8 cellular contexts compared by ENCODE assay signal in the genomic region with DNA sequence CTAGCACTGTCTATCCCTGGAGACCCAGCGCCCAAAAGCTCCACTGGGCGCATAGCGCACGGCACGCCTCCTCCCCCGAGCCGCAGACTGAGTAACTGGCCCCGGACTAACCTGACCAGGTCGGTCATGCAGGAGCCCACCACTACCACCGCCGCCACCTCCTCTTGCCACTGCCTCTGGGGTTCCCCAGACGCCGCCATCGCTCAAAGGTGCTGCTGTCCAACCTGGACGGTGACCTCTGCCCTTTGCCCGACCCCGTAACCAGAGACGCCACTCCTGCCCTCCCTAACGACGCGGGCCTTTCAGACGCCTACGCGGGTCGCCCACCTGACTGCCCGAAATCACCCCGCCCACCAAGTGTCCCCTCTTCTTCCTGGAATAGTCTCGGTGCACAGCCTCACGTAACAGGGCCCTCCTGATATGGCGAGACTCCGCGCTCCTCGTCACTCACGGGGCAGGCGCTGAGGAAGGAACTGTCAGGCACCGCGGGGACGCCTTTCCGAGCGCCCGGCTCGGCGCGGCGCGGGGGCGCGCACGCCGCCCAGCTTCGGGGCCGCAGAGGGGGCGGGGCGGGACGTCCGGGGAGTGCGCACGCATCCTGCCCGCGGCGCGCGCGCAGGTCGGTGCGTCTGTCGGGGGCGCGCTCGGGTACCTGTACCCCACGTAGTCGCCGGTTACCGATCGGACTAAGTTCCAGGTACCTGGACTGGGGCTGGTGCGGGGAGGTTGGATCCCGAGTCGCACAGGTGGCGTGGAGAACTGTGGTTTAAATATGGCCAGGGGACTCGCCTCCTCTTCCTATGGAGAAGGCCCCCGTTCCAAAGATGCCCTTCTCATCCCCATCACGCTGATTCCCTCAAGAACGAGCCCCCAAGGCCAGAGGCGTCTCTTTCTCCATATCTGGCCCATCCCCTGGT. TPM values are rescaled to one million over a fixed set of nuclear protein-coding genes. Genes with fewer than 3 reads are reported as not detected.
DNase-seq lines count a peak whose midpoint lies in the region; ATAC-seq and TF ChIP-seq lines count a peak whose summit lies in the region.

Gene BABAM2, plus strand, starts transcription at position 584 of the 917 bp plus-strand sequence. CDS start 3,828 bp downstream, outside the sequence.
Gene RBKS, minus strand, starts transcription at position 242 of the 917 bp plus-strand sequence. Its CDS starts 42 bp downstream, at position 200.

- peak within 1 kb of the TSS; percentile 99 for H3K27ac Mint-ChIP-seq in activated naive CD8-positive, alpha-beta T cell treated with anti-CD3 and anti-CD28 coated beads, Interleukin-2, amount 10 ng/mL, durations not matched to agents 7 days and 5 days

- POLR2A ChIA-PET in activated naive CD8-positive, alpha-beta T cell treated with anti-CD3 and anti-CD28 coated beads, Interleukin-2, amount 10 ng/mL, durations not matched to agents 7 days and 5 days (lab: Charles Lee), result interaction anchor here (0.6 to 2.0 kb wide), 18 partner anchors 8 to 534 kb away, joined by 3 to 9 read pairs (median 4); no protein-coding TSS in a partner anchor

- H3K4me3 ChIP-seq in parathyroid adenoma (ENCODE audit: low read depth, low read length) (peak within 1 kb of the TSS; percentile 80), tibial nerve (peak within 1 kb of the TSS; percentile 59 to 83 (median 65))

- H3K27me3 Mint-ChIP-seq in activated naive CD8-positive, alpha-beta T cell treated with anti-CD3 and anti-CD28 coated beads, Interleukin-2, amount 10 ng/mL, durations not matched to agents 7 days and 5 days, result no peaks in the 10 kb centered on the region

- 0 to 1% methylated on average over 50 to 80 of the region's 84 CpGs for WGBS in tibial nerve, 2 donors

- H2AFZ ChIP-seq in parathyroid adenoma, result peak within 1 kb of the TSS; percentile 96

- H3K27ac ChIP-seq in parathyroid adenoma (peak within 1 kb of the TSS; percentile 92), tibial nerve (peak within 1 kb of the TSS; percentile 95 to 99 (median 96))

- TF ChIP-seq POLR2A in GM10847 (IDR thresholded peaks at IDR 0.05; ENCODE audit: extremely low read depth, insufficient read length) (peak; percentile 77), tibial nerve (IDR thresholded peaks at IDR 0.05) (peak; percentile 76 to 86)

- peak; percentile 83 for ATAC-seq in HG02678 (IDR thresholded peaks at IDR 0.05; ENCODE audit: unreplicated experiment)
- ATAC-seq in activated naive CD8-positive, alpha-beta T cell treated with anti-CD3 and anti-CD28 coated beads, Interleukin-2, amount 10 ng/mL, durations not matched to agents 7 days and 5 days (ENCODE audit: low read depth), result peak; percentile 86
- ATAC-seq in Right ventricle myocardium superior (ENCODE audit: poor library complexity), result peak; percentile 99

- TF ChIP-seq CTCF in parathyroid adenoma (IDR thresholded peaks at IDR 0.05) (no peak), tibial nerve (IDR thresholded peaks at IDR 0.05) (no peak)

- peak within 1 kb of the TSS; percentile 71 for H3K4me2 ChIP-seq in parathyroid adenoma (ENCODE audit: low read length)

- no peaks in the 10 kb centered on the region for H3K9me3 ChIP-seq in parathyroid adenoma (ENCODE audit: control insufficient read depth, low read length)
- no peaks in the 10 kb centered on the region for H3K9me3 ChIP-seq in tibial nerve

- H3K4me3 Mint-ChIP-seq in activated naive CD8-positive, alpha-beta T cell treated with anti-CD3 and anti-CD28 coated beads, Interleukin-2, amount 10 ng/mL, durations not matched to agents 7 days and 5 days, result peak within 1 kb of the TSS; percentile 97

- DNase-seq in NCI-H1105 (lab: John Stamatoyannopoulos, UW), result peak; percentile 84
- peak; percentile 85 for DNase-seq in SKM-1 treated with dmso at 0.1 percent for 144 hours (lab: John Stamatoyannopoulos, UW; ENCODE audit: unreplicated experiment)
- peak; percentile 97 for DNase-seq in activated naive CD8-positive, alpha-beta T cell treated with anti-CD3 and anti-CD28 coated beads, Interleukin-2, amount 10 ng/mL, durations not matched to agents 7 days and 5 days
- DNase-seq in Right ventricle myocardium superior, result peak; percentile 93
- peak; percentile 70 to 81 for DNase-seq in tibial nerve (ENCODE audit: low spot score in 2 of 2)

- H3K4me1 Mint-ChIP-seq in activated naive CD8-positive, alpha-beta T cell treated with anti-CD3 and anti-CD28 coated beads, Interleukin-2, amount 10 ng/mL, durations not matched to agents 7 days and 5 days, result peaks cover 41% of the 10 kb centered on the region

- no peaks in the 10 kb centered on the region for H3K9me3 Mint-ChIP-seq in activated naive CD8-positive, alpha-beta T cell treated with anti-CD3 and anti-CD28 coated beads, Interleukin-2, amount 10 ng/mL, durations not matched to agents 7 days and 5 days

- intact Hi-C loops in Right ventricle myocardium superior (cut with DNase I), result no loop called here

- H3K36me3 Mint-ChIP-seq in activated naive CD8-positive, alpha-beta T cell treated with anti-CD3 and anti-CD28 coated beads, Interleukin-2, amount 10 ng/mL, durations not matched to agents 7 days and 5 days, result peaks cover 15% of the 10 kb centered on the region

- H3K36me3 ChIP-seq in parathyroid adenoma (ENCODE audit: control insufficient read depth, insufficient read depth, low read length) (no peaks in the 10 kb centered on the region), tibial nerve (no peaks in the 10 kb centered on the region)

- H3K4me1 ChIP-seq in parathyroid adenoma (peaks cover 2% of the 10 kb centered on the region), tibial nerve (peaks cover 0 to 36% (median 10%) of the 10 kb centered on the region in 4 donors)

- peak; percentile 88 to 94 for TF ChIP-seq EP300 in tibial nerve (IDR thresholded peaks at IDR 0.05)

- H3K79me2 ChIP-seq in parathyroid adenoma, result peaks cover 3% of the 10 kb centered on the region

- peak within 1 kb of the TSS; percentile 65 for H3K9ac ChIP-seq in parathyroid adenoma

- H3K27me3 ChIP-seq in parathyroid adenoma (ENCODE audit: control insufficient read depth, insufficient read depth, low read length), result no peaks in the 10 kb centered on the region
- no peaks in the 10 kb centered on the region for H3K27me3 ChIP-seq in tibial nerve

RNA-seq across cellular contexts. Expression of gene BABAM2, which starts in this region (rescaled TPM):
- 10 to 100 TPM; 50.7 to 51.0 TPM for total RNA-seq in activated naive CD8-positive, alpha-beta T cell treated with anti-CD3 and anti-CD28 coated beads, Interleukin-2, amount 10 ng/mL, durations not matched to agents 7 days and 5 days
- total RNA-seq in Right ventricle myocardium superior (51.3 TPM), tibial nerve (10 to 100 TPM; 24.3 to 46.1 (median 44.5) TPM)

RNA-seq across cellular contexts. Expression of gene RBKS, which starts in this region (rescaled TPM):
- total RNA-seq in activated naive CD8-positive, alpha-beta T cell treated with anti-CD3 and anti-CD28 coated beads, Interleukin-2, amount 10 ng/mL, durations not matched to agents 7 days and 5 days, result 1 to 10 TPM; 2.3 to 3.5 TPM
- total RNA-seq in Right ventricle myocardium superior (4.2 TPM), tibial nerve (1 to 10 TPM; 1.2 to 8.1 (median 4.4) TPM)

Comparison
In these comparisons a context has a peak if more than half of its experiments do, and no peak if none do; other contexts are left out.
1. Peak in every context shown above with its lines: DNase-seq, ATAC-seq, H3K4me3 ChIP-seq and H3K27ac ChIP-seq.